10 cellular contexts compared by ENCODE assay signal in the genomic region with DNA sequence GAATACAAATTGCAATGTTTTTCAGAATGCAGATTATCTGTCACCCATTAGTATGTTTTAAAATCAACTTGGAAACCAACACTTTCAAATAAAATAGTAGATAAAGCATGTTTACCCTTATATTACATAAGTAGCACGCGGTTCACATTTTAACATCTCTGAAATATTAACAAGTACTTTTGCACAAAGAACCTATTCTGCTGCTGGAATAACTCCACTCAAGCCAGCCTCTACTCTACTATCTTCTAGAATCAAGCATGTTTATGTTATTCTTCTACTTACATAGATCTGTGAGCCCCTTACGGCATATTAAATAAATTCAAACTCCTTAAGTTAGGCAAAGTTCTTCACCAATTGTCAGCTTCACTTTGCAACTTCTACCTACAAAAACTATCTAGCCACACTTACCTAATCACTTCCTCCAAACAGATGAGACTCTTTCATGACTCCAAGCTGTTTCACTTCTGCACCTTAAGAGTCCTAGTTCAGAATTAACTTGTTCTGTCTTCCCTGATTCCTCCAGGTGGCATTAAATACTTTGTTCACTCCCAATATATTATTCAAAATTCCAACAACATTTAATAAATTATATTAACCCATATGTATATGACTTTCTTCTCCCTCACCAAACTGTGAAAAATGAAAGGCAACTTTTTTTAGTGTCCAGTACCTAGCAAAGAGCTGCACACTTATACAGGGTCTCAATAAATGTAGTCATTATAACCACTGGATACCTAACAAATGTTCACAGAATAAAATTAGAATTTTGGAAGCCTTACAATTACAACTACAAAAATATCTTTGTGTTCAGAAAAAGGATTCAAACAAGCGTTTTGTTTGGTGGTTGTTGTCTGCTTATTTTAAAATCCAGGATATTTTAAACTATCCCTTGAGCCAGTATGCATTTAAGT. TPM values are rescaled to one million over a fixed set of nuclear protein-coding genes. Genes with fewer than 3 reads are reported as not detected.
DNase-seq lines count a peak whose midpoint lies in the region; ATAC-seq and TF ChIP-seq lines count a peak whose summit lies in the region.
"Had no signal": no experiment of that assay in that cellular context is flagged by ENCODE, and none has a peak within 500 bp of the region (broad histone marks: within the 10 kb centered on the region; RNA-seq: fewer than 3 reads in every experiment).

No MANE protein-coding gene starts in this region.

- intact Hi-C loops in CD14-positive monocyte (cut with micrococcal nuclease), result no loop called here

- H3K9me3 Mint-ChIP-seq in immature natural killer cell, result no peaks in the 10 kb centered on the region
- no peaks in the 10 kb centered on the region for H3K9me3 Mint-ChIP-seq in CD14-positive monocyte

- peak overlapping the region in 5 of 6 donors; percentile 1 to 66 (median 51) for H3K27ac Mint-ChIP-seq in immature natural killer cell
- peak overlapping the region in 1 of 7 donors; percentile 50 for H3K27ac Mint-ChIP-seq in CD14-positive monocyte

- H3K27me3 Mint-ChIP-seq in immature natural killer cell (ENCODE audit: low read depth in 3 of 3) (no peaks in the 10 kb centered on the region), CD14-positive monocyte (ENCODE audit: low read depth in 3 of 3) (no peaks in the 10 kb centered on the region)

- H3K4me3 Mint-ChIP-seq in immature natural killer cell (peak overlapping the region in 2 of 5 donors; percentile 15 to 33), CD14-positive monocyte (no peak overlapping the region)

- DNase-seq in immature natural killer cell (no peak), NK-92 (lab: John Stamatoyannopoulos, UW; ENCODE audit: unreplicated experiment) (no peak), NAMALWA (ENCODE audit: low spot score) (no peak), HPDE6-E6E7 (ENCODE audit: extremely low spot score) (no peak), CD14-positive monocyte (ENCODE audit: low spot score) (no peak)
- DNase-seq: mucosa of descending colon, transverse colon had no signal

- H3K36me3 Mint-ChIP-seq in immature natural killer cell, result no peaks in the 10 kb centered on the region
- peaks cover 3% of the 10 kb centered on the region in 2 donors for H3K36me3 Mint-ChIP-seq in CD14-positive monocyte

- TF ChIP-seq CTCF in CD14-positive monocyte (IDR thresholded peaks at IDR 0.05), result no peak

- ATAC-seq in GM18520 (IDR thresholded peaks at IDR 0.05; ENCODE audit: unreplicated experiment) (peak; percentile 62), GM21526 (IDR thresholded peaks at IDR 0.05; ENCODE audit: low FRiP score, unreplicated experiment) (peak; percentile 94), HG03378 (IDR thresholded peaks at IDR 0.05; ENCODE audit: unreplicated experiment) (peak; percentile 78)
- ATAC-seq: mucosa of descending colon had no signal

- H3K4me1 Mint-ChIP-seq in immature natural killer cell, result peaks cover 40 to 62% of the 10 kb centered on the region in 2 donors
- H3K4me1 Mint-ChIP-seq in CD14-positive monocyte, result peaks cover 31% of the 10 kb centered on the region

RNA-seq across cellular contexts. Expression of gene CEP85L, which starts 12.1 kb away (rescaled TPM):
- polyA plus RNA-seq in immature natural killer cell (10 to 100 TPM; 20.1 to 23.5 (median 21.5) TPM), CD14-positive monocyte (10 to 100 TPM; 19.6 to 38.3 TPM)
